ENCODE assay signal across 8 cellular contexts in genomic region chr6:37820713-37821069, GRCh38. TPM values are rescaled to one million over a fixed set of nuclear protein-coding genes. Genes with fewer than 3 reads are reported as not detected.
DNase-seq lines count a peak whose midpoint lies in the region; ATAC-seq, FAIRE-seq and TF ChIP-seq lines count a peak whose summit lies in the region.

No MANE protein-coding gene starts in this region.

- DNase-seq in right atrium auricular region (ENCODE audit: low spot score) (no peak), cardiac septum (ENCODE audit: low spot score) (no peak), brain microvascular endothelial cell (no peak), lung (ENCODE audit: low spot score) (no peak), vagina (ENCODE audit: extremely low spot score in 2 of 2) (no peak), frontal cortex (ENCODE audit: low spot score in 2 of 2) (no peak)
- DNase-seq in stimulated activated CD4-positive, alpha-beta T cell treated with anti-CD3 and anti-CD28 coated beads, Interleukin-4, amount 100 ng/mL, for 24 hours, result no peak

- H3K4me1 ChIP-seq in right atrium auricular region (peaks cover 0 to 59% of the 10 kb centered on the region in 2 donors), lung (ENCODE audit: control insufficient read depth in 2 of 2, insufficient read depth in 2 of 2, low read length in 2 of 2) (peaks cover 12 to 24% of the 10 kb centered on the region in 2 donors), vagina (peaks cover 64% of the 10 kb centered on the region)

- H3K9me3 ChIP-seq in right atrium auricular region (no peaks in the 10 kb centered on the region), lung (ENCODE audit: control insufficient read depth in 2 of 2, insufficient read depth in 1 of 2, low read length in 1 of 2) (no peaks in the 10 kb centered on the region), vagina (no peaks in the 10 kb centered on the region)

- in situ Hi-C loops in brain microvascular endothelial cell (cut with HindIII; ENCODE audit: low pct_ligation_motif_present, low sequenced_read_pairs), result no loop called here

- no peak for TF ChIP-seq CTCF in right atrium auricular region (IDR thresholded peaks at IDR 0.05)
- no peak for TF ChIP-seq CTCF in brain microvascular endothelial cell (IDR thresholded peaks at IDR 0.05; ENCODE audit: low read depth, low read length, missing control alignments)
- TF ChIP-seq CTCF in lung (IDR thresholded peaks at IDR 0.05; ENCODE audit: control extremely low read depth, extremely low read depth), result no peak
- TF ChIP-seq CTCF in vagina (IDR thresholded peaks at IDR 0.05), result no peak

- peak overlapping the region; percentile 77 to 100 for H3K4me3 ChIP-seq in right atrium auricular region
- peak overlapping the region; percentile 84 for H3K4me3 ChIP-seq in brain microvascular endothelial cell (ENCODE audit: low read depth, low read length)
- H3K4me3 ChIP-seq in lung, result peak overlapping the region; percentile 72
- peak overlapping the region; percentile 67 to 83 for H3K4me3 ChIP-seq in vagina

- 39 to 61% methylated on average over 3 of the region's 3 CpGs for WGBS in lung, 2 donors

- H3K27ac ChIP-seq in right atrium auricular region, result peak overlapping the region; percentile 91 to 99
- H3K27ac ChIP-seq in brain microvascular endothelial cell, result peak overlapping the region; percentile 52
- peak overlapping the region in 1 of 2 donors; percentile 96 for H3K27ac ChIP-seq in lung (ENCODE audit: low read depth in 1 of 2, low read length in 1 of 2)
- peak overlapping the region; percentile 98 for H3K27ac ChIP-seq in vagina

- no peak for FAIRE-seq in frontal cortex (lab: Jason Lieb, UNC)

- intact Hi-C loops in cardiac septum (cut with DNase I), result loop anchor here (5.0 kb wide), 1 partner anchor 42 kb away; no protein-coding TSS in a partner anchor
- intact Hi-C loops in vagina (cut with DNase I), result no loop called here

- no peaks in the 10 kb centered on the region for H3K27me3 ChIP-seq in right atrium auricular region
- no peaks in the 10 kb centered on the region for H3K27me3 ChIP-seq in brain microvascular endothelial cell (replicated peaks)
- no peaks in the 10 kb centered on the region for H3K27me3 ChIP-seq in lung (ENCODE audit: control insufficient read depth, insufficient read depth)
- H3K27me3 ChIP-seq in vagina, result no peaks in the 10 kb centered on the region

- no peaks in the 10 kb centered on the region for H3K36me3 ChIP-seq in right atrium auricular region
- H3K36me3 ChIP-seq in brain microvascular endothelial cell (replicated peaks), result no peaks in the 10 kb centered on the region
- H3K36me3 ChIP-seq in lung (ENCODE audit: control insufficient read depth in 2 of 2, insufficient read depth in 2 of 2, low read length in 2 of 2), result no peaks in the 10 kb centered on the region
- H3K36me3 ChIP-seq in vagina, result no peaks in the 10 kb centered on the region

- ATAC-seq in lung (ENCODE audit: insufficient read depth, low FRiP score) (no peak), GM21737 (IDR thresholded peaks at IDR 0.05; ENCODE audit: unreplicated experiment) (no peak)

- no peak for TF ChIP-seq POLR2A in vagina (IDR thresholded peaks at IDR 0.05)

RNA-seq across cellular contexts. Expression of gene ZFAND3, which starts 1.2 kb away (rescaled TPM):
- total RNA-seq in right atrium auricular region (10 to 100 TPM; 36.7 to 40.0 TPM), cardiac septum (92.6 TPM), lung (10 to 100 TPM; 48.0 to 63.6 TPM), vagina (31.2 TPM), frontal cortex (21.2 TPM)
- polyA plus RNA-seq in lung, result 10 to 100 TPM; 27.6 to 54.5 TPM
